ENCODE assay signal across 8 cellular contexts in the genomic region with DNA sequence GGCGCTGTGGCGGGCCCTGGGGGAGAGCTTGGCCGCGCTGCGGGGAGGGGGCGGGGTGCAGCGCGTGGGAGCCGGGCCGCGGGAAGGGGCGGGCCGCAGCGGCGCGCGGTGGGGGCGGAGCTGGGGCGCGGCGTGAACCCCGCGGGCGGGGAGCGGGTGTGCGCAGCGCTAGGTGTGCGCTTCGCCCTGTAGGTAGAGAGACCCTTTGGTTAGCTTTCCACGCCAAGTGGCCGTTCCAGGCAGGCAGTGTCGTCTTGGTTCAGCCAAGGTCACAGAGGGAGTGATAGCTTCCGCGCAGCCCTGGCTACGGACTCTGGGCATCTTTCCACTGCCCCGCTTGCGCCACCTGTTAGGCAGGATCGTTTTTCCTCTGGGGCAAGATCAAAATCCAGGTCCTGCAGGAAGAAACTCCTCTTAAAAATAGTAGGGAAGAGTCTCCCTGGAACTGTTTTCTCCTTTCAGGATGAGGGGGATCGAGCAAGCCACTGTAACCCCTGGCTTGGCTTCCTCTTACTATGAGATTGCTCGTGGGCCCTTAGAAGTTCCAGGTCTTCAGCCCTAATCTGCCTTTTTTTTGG. TPM values are rescaled to one million over a fixed set of nuclear protein-coding genes. Genes with fewer than 3 reads are reported as not detected.
DNase-seq lines count a peak whose midpoint lies in the region; ATAC-seq, FAIRE-seq and TF ChIP-seq lines count a peak whose summit lies in the region.

No MANE protein-coding gene starts in this region.

- peaks cover 33% of the 10 kb centered on the region for H3K79me2 ChIP-seq in GM12878 (ENCODE audit: control insufficient read depth, insufficient read depth, low read length)

- peaks cover 17 to 23% of the 10 kb centered on the region in 2 experiments for H3K36me3 ChIP-seq in GM12878 (ENCODE audit: control insufficient read depth in 2 of 2, insufficient read depth in 2 of 2, low read length in 1 of 2)

- no TSS peak for BruUV-seq in GM12878 (replicated peaks; lab: Mats Ljungman, UMichigan)

- no peak; the same call in 1 of the 2 replicates for TF ChIP-seq POLR2A in GM12878 (IDR thresholded peaks at IDR 0.05; ENCODE audit: low read depth, low read length)

- no peaks in the 10 kb centered on the region for H3K9me3 ChIP-seq in GM12878 (replicated peaks; ENCODE audit: control insufficient read depth, insufficient read depth, low read length)

- intact Hi-C loops in GM12878 (cut with micrococcal nuclease; ENCODE audit: unreplicated experiment) = loop anchor here (1.0 kb wide), 2 partner anchors 41 to 144 kb away; partner anchors contain the start of genes CFL1 and SART1

- SMC1A ChIA-PET in GM12878 (lab: Charles Lee; ENCODE audit: uncharacterized antibody, unreplicated experiment) = interaction anchor here (1.0 to 1.2 kb wide), 2 partner anchors 66 to 143 kb away, joined by 3 to 4 read pairs; partner anchors contain the start of gene MUS81

- CTCF ChIA-PET in AG04449 (lab: Yijun Ruan, JAX) = interaction anchor here (0.9 to 4.6 kb wide), 8 partner anchors 9 to 131 kb away, joined by 3 to 23 read pairs (median 3); partner anchors contain the start of gene CST6
- CTCF ChIA-PET in GM12878 (lab: Yijun Ruan, JAX) = interaction anchor here (0.7 to 1.5 kb wide), 7 partner anchors 20 to 326 kb away, joined by 3 to 14 read pairs (median 3); partner anchors contain the start of gene CCDC85B

- H3K4me2 ChIP-seq in GM12878 (ENCODE audit: control insufficient read depth, insufficient read depth) = peak overlapping the region; percentile 84

- H3K9ac ChIP-seq in GM12878 (ENCODE audit: control insufficient read depth, insufficient read depth, low read length) = peak overlapping the region; percentile 87

- no peak for TF ChIP-seq EP300 in GM12878 (IDR thresholded peaks at IDR 0.05; ENCODE audit: borderline replicate concordance in 1 of 2, control insufficient read depth in 1 of 2, low read depth in 2 of 2, low read length in 2 of 2)

- peak; percentile 48 for ATAC-seq in HG02763 (IDR thresholded peaks at IDR 0.05; ENCODE audit: unreplicated experiment)
- peak; percentile 85 for ATAC-seq in GM12878

- H3K4me1 ChIP-seq in GM12878 (ENCODE audit: control insufficient read depth, insufficient read depth, low read length) = peaks cover 11% of the 10 kb centered on the region

- no peak for FAIRE-seq in GM12878 (lab: Jason Lieb, UNC)

- TF ChIP-seq CTCF in AG04449 (IDR thresholded peaks at IDR 0.05; ENCODE audit: insufficient read depth, low read length, missing control alignments) (peak; percentile 8), GM13977 (IDR thresholded peaks at IDR 0.05; ENCODE audit: extremely low read depth, insufficient read depth, missing control alignments) (no peak), GM12878 (IDR thresholded peaks at IDR 0.05 in 2 of 3, conservative IDR thresholded peaks at IDR 0.05 in 1 of 3; ENCODE audit: control insufficient read depth in 2 of 3, extremely low read depth in 1 of 3, insufficient read depth in 1 of 3, low read depth in 3 of 3, low read length in 3 of 3) (peak in 1 of 3 experiments; percentile 14; a peak in 1 of 6 replicates)

- H4K20me1 ChIP-seq in GM12878 (ENCODE audit: control insufficient read depth, insufficient read depth) = no peaks in the 10 kb centered on the region

- in situ Hi-C loops in GM13977 (cut with MboI; ENCODE audit: low pct_unique_long_range_greater_than_20kb, low sequenced_read_pairs, unreplicated experiment) (no loop called here), GM12878 (cut with MboI) (no loop called here)

- H3K4me3 ChIP-seq in AG04449 (ENCODE audit: low read depth, low read length) (peak overlapping the region; percentile 94), GM12878 (peak overlapping the region; percentile 93)

- DNase-seq in AG04449 (ENCODE audit: low read depth, low spot score) (no peak), GM13977 (ENCODE audit: low spot score) (peak; percentile 85), NCI-H226 (peak; percentile 39), GM12878 (ENCODE audit: low read depth, low spot score) (no peak), inferior parietal cortex (ENCODE audit: extremely low spot score) (peak; percentile 40), EL (no peak)
- DNase-seq in stimulated activated naive CD4-positive, alpha-beta T cell treated with Interleukin-2 at 50 U/mL for 16 hours (lab: John Stamatoyannopoulos, UW) = peak; percentile 78

- WGBS in GM12878 (ENCODE audit: insufficient coverage, insufficient replicate concordance, low lambda C conversion rate, missing lambda C conversion rate) = 0% methylated on average over 14 of the region's 40 CpGs

- H3K27me3 ChIP-seq in GM12878 (replicated peaks in 1 of 2; ENCODE audit: control insufficient read depth in 2 of 2, insufficient read depth in 2 of 2, low read length in 1 of 2) = no peaks in the 10 kb centered on the region

- peak overlapping the region; percentile 93 for H3K27ac ChIP-seq in GM12878 (ENCODE audit: control insufficient read depth, insufficient read depth)

- H2AFZ ChIP-seq in GM12878 (ENCODE audit: control insufficient read depth, low read depth, low read length) = peak overlapping the region; percentile 75

- no peak for TF ChIP-seq RAD21 in GM12878 (IDR thresholded peaks at IDR 0.05; ENCODE audit: insufficient read depth, low read depth, low read length)

- RAD21 ChIA-PET in GM12878 (lab: Charles Lee; ENCODE audit: unreplicated experiment) = interaction anchor here (0.7 to 1.5 kb wide), 8 partner anchors 42 to 143 kb away, joined by 3 to 13 read pairs (median 4); partner anchors contain the start of genes CCDC85B and MUS81

- POLR2A ChIA-PET in AG04449 (lab: Yijun Ruan, JAX) = interaction anchor here (0.5 to 1.4 kb wide), 9 partner anchors 8 to 143 kb away, joined by 3 to 6 read pairs (median 3); partner anchors contain the start of genes EFEMP2, FIBP and MUS81
- POLR2A ChIA-PET in GM12878 (lab: Charles Lee) = interaction anchor here (0.6 to 1.9 kb wide), 8 partner anchors 45 to 144 kb away, joined by 3 to 22 read pairs (median 6); partner anchors contain the start of genes CCDC85B, FIBP and SF3B2

RNA-seq across cellular contexts. Expression of gene BANF1, which starts 0.4 kb away (rescaled TPM):
- 6.4 and 7.2 TPM in 2 replicates for total RNA-seq in GM12878 (2013; cell fraction: nucleolus; rRNA removed)
- total RNA-seq in GM12878 (2014; rRNA removed) (95.5 and 105 TPM in 2 replicates), GM12878 (2014; rRNA removed; fragmentation: Illumina TruSeq; extraction: Trizol) (98.4 and 99.0 TPM in 2 replicates), GM12878 (2021) (235 and 248 TPM in 2 replicates)
- 281 TPM for polyA plus RNA-seq in GM12878 (2011; ENCODE audit: low read depth)
- polyA plus RNA-seq in GM12878 (2011; rRNA removed) (101 and 191 TPM in 2 replicates), GM12878 (2014; fragmentation: Illumina TruSeq; extraction: Trizol) (305 and 358 TPM in 2 replicates), GM12878 (2014; fragmentation: Nextera tagmentation; extraction: Ambion mirVana) (100 to 1,000 TPM; 501 to 574 TPM), GM12878 (2014; rRNA removed) (182 and 194 TPM in 2 replicates), GM12878 (2016; fragmentation: Nextera tagmentation; extraction: Ambion mirVana) (100 to 1,000 TPM; 391 to 421 TPM)
- polyA plus RNA-seq in GM12878 (2011; cell fraction: cytosol; rRNA removed) = 197 and 281 TPM in 2 replicates
- 110 and 117 TPM in 2 replicates for polyA plus RNA-seq in GM12878 (2011; cell fraction: nucleus; rRNA removed)
- 126 and 161 TPM in 2 replicates for polyA plus RNA-seq in GM12878 (2012)
- polyA minus RNA-seq in GM12878 (2011; rRNA and poly(A)+ RNA removed) = 51.6 and 84.8 TPM in 2 replicates
- polyA minus RNA-seq in GM12878 (2011; cell fraction: cytosol; rRNA and poly(A)+ RNA removed) = 27.8 and 45.1 TPM in 2 replicates
- polyA minus RNA-seq in GM12878 (2011; cell fraction: nucleus; rRNA and poly(A)+ RNA removed) = 22.6 and 34.1 TPM in 2 replicates

RNA-seq across cellular contexts. Expression of gene EIF1AD, which starts 0.8 kb away (rescaled TPM):
- total RNA-seq in GM12878 (2013; cell fraction: nucleolus; rRNA removed) = 29.0 and 30.3 TPM in 2 replicates
- total RNA-seq in GM12878 (2014; rRNA removed) (36.7 and 39.3 TPM in 2 replicates), GM12878 (2014; rRNA removed; fragmentation: Illumina TruSeq; extraction: Trizol) (29.2 and 31.7 TPM in 2 replicates), GM12878 (2021) (40.5 and 42.3 TPM in 2 replicates)
- 22.6 TPM for polyA plus RNA-seq in GM12878 (2011; ENCODE audit: low read depth)
- polyA plus RNA-seq in GM12878 (2011; rRNA removed) (33.5 and 44.8 TPM in 2 replicates), GM12878 (2014; fragmentation: Illumina TruSeq; extraction: Trizol) (40.1 and 45.5 TPM in 2 replicates), GM12878 (2014; fragmentation: Nextera tagmentation; extraction: Ambion mirVana) (10 to 100 TPM; 51.5 to 56.8 TPM), GM12878 (2014; rRNA removed) (31.4 and 31.6 TPM in 2 replicates), GM12878 (2016; fragmentation: Nextera tagmentation; extraction: Ambion mirVana) (10 to 100 TPM; 33.0 to 35.5 TPM)
- 54.1 and 57.2 TPM in 2 replicates for polyA plus RNA-seq in GM12878 (2011; cell fraction: cytosol; rRNA removed)
- 34.4 and 36.8 TPM in 2 replicates for polyA plus RNA-seq in GM12878 (2011; cell fraction: nucleus; rRNA removed)
- polyA plus RNA-seq in GM12878 (2012) = 25.9 and 27.3 TPM in 2 replicates
- 54.8 and 60.3 TPM in 2 replicates for polyA minus RNA-seq in GM12878 (2011; rRNA and poly(A)+ RNA removed)
- polyA minus RNA-seq in GM12878 (2011; cell fraction: cytosol; rRNA and poly(A)+ RNA removed) = 20.0 and 20.2 TPM in 2 replicates
- 17.4 and 25.6 TPM in 2 replicates for polyA minus RNA-seq in GM12878 (2011; cell fraction: nucleus; rRNA and poly(A)+ RNA removed)

RNA-seq across cellular contexts. Expression of gene CST6, which starts 9.1 kb away (rescaled TPM):
- not detected in 2 replicates for total RNA-seq in GM12878 (2013; cell fraction: nucleolus; rRNA removed)
- not detected in 2 replicates for total RNA-seq in GM12878 (2014; rRNA removed)
- not detected in 2 replicates for total RNA-seq in GM12878 (2014; rRNA removed; fragmentation: Illumina TruSeq; extraction: Trizol)
- total RNA-seq in GM12878 (2021) = not detected in 2 replicates
- polyA plus RNA-seq in GM12878 (2011; ENCODE audit: low read depth) = not detected
- polyA plus RNA-seq in GM12878 (2011; rRNA removed) = not detected in 2 replicates
- polyA plus RNA-seq in GM12878 (2011; cell fraction: cytosol; rRNA removed) = not detected in 2 replicates
- polyA plus RNA-seq in GM12878 (2011; cell fraction: nucleus; rRNA removed) = not detected in 2 replicates
- polyA plus RNA-seq in GM12878 (2012) = not detected in 2 replicates
- polyA plus RNA-seq in GM12878 (2014; fragmentation: Illumina TruSeq; extraction: Trizol) = not detected in 2 replicates
- polyA plus RNA-seq in GM12878 (2014; fragmentation: Nextera tagmentation; extraction: Ambion mirVana) = not detected
- polyA plus RNA-seq in GM12878 (2014; rRNA removed) = 0.19 TPM in 1 of 2 replicates, not detected in the other
- polyA plus RNA-seq in GM12878 (2016; fragmentation: Nextera tagmentation; extraction: Ambion mirVana) = not detected
- polyA minus RNA-seq in GM12878 (2011; rRNA and poly(A)+ RNA removed) = not detected in 2 replicates
- not detected in 2 replicates for polyA minus RNA-seq in GM12878 (2011; cell fraction: cytosol; rRNA and poly(A)+ RNA removed)
- not detected in 2 replicates for polyA minus RNA-seq in GM12878 (2011; cell fraction: nucleus; rRNA and poly(A)+ RNA removed)

RNA-seq across cellular contexts. Expression of gene CATSPER1, which starts 23.5 kb away (rescaled TPM):
- total RNA-seq in GM12878 (2013; cell fraction: nucleolus; rRNA removed) = not detected in 2 replicates
- total RNA-seq in GM12878 (2014; rRNA removed) (not detected in 2 replicates), GM12878 (2014; rRNA removed; fragmentation: Illumina TruSeq; extraction: Trizol) (not detected in 2 replicates), GM12878 (2021) (not detected in 2 replicates)
- polyA plus RNA-seq in GM12878 (2011; ENCODE audit: low read depth) = not detected
- polyA plus RNA-seq in GM12878 (2011; rRNA removed) (0.05 TPM in 1 of 2 replicates, not detected in the other), GM12878 (2014; fragmentation: Illumina TruSeq; extraction: Trizol) (not detected in 2 replicates), GM12878 (2014; fragmentation: Nextera tagmentation; extraction: Ambion mirVana) (under 1 TPM in 1 of 2 experiments, not detected in 1; 0.02 TPM), GM12878 (2014; rRNA removed) (not detected in 2 replicates), GM12878 (2016; fragmentation: Nextera tagmentation; extraction: Ambion mirVana) (not detected)
- polyA plus RNA-seq in GM12878 (2011; cell fraction: cytosol; rRNA removed) = 0.04 TPM in 1 of 2 replicates, not detected in the other
- not detected in 2 replicates for polyA plus RNA-seq in GM12878 (2011; cell fraction: nucleus; rRNA removed)
- not detected in 2 replicates for polyA plus RNA-seq in GM12878 (2012)
- polyA minus RNA-seq in GM12878 (2011; rRNA and poly(A)+ RNA removed) = 0.21 TPM in 1 of 2 replicates, not detected in the other
- not detected in 2 replicates for polyA minus RNA-seq in GM12878 (2011; cell fraction: cytosol; rRNA and poly(A)+ RNA removed)
- not detected in 2 replicates for polyA minus RNA-seq in GM12878 (2011; cell fraction: nucleus; rRNA and poly(A)+ RNA removed)

RNA-seq across cellular contexts. Expression of gene SART1, which starts 41.2 kb away (rescaled TPM):
- 20.4 and 21.3 TPM in 2 replicates for total RNA-seq in GM12878 (2013; cell fraction: nucleolus; rRNA removed)
- total RNA-seq in GM12878 (2014; rRNA removed) (47.3 and 60.2 TPM in 2 replicates), GM12878 (2014; rRNA removed; fragmentation: Illumina TruSeq; extraction: Trizol) (22.3 and 29.8 TPM in 2 replicates), GM12878 (2021) (54.1 and 56.1 TPM in 2 replicates)
- 17.1 TPM for polyA plus RNA-seq in GM12878 (2011; ENCODE audit: low read depth)
- polyA plus RNA-seq in GM12878 (2011; rRNA removed) (4.1 and 17.5 TPM in 2 replicates), GM12878 (2014; fragmentation: Illumina TruSeq; extraction: Trizol) (4.9 and 23.1 TPM in 2 replicates), GM12878 (2014; fragmentation: Nextera tagmentation; extraction: Ambion mirVana) (10 to 100 TPM in 1 of 2 experiments, 1 to 10 TPM in 1; 6.2 to 14.8 TPM), GM12878 (2014; rRNA removed) (45.0 and 73.4 TPM in 2 replicates), GM12878 (2016; fragmentation: Nextera tagmentation; extraction: Ambion mirVana) (10 to 100 TPM; 50.4 to 60.5 TPM)
- 17.4 and 19.6 TPM in 2 replicates for polyA plus RNA-seq in GM12878 (2011; cell fraction: cytosol; rRNA removed)
- 44.5 and 73.8 TPM in 2 replicates for polyA plus RNA-seq in GM12878 (2011; cell fraction: nucleus; rRNA removed)
- 41.7 and 65.1 TPM in 2 replicates for polyA plus RNA-seq in GM12878 (2012)
- polyA minus RNA-seq in GM12878 (2011; rRNA and poly(A)+ RNA removed) = 7.2 and 11.3 TPM in 2 replicates
- polyA minus RNA-seq in GM12878 (2011; cell fraction: cytosol; rRNA and poly(A)+ RNA removed) = 8.7 and 19.4 TPM in 2 replicates
- 9.8 and 15.8 TPM in 2 replicates for polyA minus RNA-seq in GM12878 (2011; cell fraction: nucleus; rRNA and poly(A)+ RNA removed)

Comparison
In these comparisons a context has a peak if more than half of its experiments do, and no peak if none do; other contexts are left out.
1. DNase-seq: peak in GM13977 (single experiment), NCI-H226 (single experiment), inferior parietal cortex (single experiment) and stimulated activated naive CD4-positive, alpha-beta T cell treated with Interleukin-2 at 50 U/mL for 16 hours (single experiment); none in AG04449 (single experiment), GM12878 (single experiment) and EL (single experiment).